Comparison of ENCODE assay signal across 19 cellular contexts in genomic region chr1:170700842-170701305, GRCh38. TPM values are rescaled to one million over a fixed set of nuclear protein-coding genes. Genes with fewer than 3 reads are reported as not detected.
DNase-seq lines count a peak whose midpoint lies in the region; ATAC-seq and TF ChIP-seq lines count a peak whose summit lies in the region.
"Had no signal": no experiment of that assay in that cellular context is flagged by ENCODE, and none has a peak within 500 bp of the region (broad histone marks: within the 10 kb centered on the region; RNA-seq: fewer than 3 reads in every experiment).

No MANE protein-coding gene starts in this region.

- ATAC-seq in activated T-cell treated with anti-CD3 and anti-CD28 coated beads, Interleukin-2, amount 50 U/mL, for 72 hours (replicated peaks in 1 of 2), result no peak
- ATAC-seq in stimulated activated naive B cell treated with anti-CD40 and anti-IgM and Interleukin-4, amounts not matched to agents 10 μg/mL and 1 μg/mL and 100 μg/mL, for 72 hours (replicated peaks), result no peak
- ATAC-seq: activated T-helper 17 cell treated with anti-CD3 and anti-CD28 coated beads, Interleukin-2, amount 50 U/mL, for 72 hours had no signal

- TF ChIP-seq EP300 in suprapubic skin (IDR thresholded peaks at IDR 0.05), result no peak

- 50% methylated on average over 1 of the region's 1 CpG for WGBS in suprapubic skin

- peaks cover 17% of the 10 kb centered on the region for H3K27me3 Mint-ChIP-seq in activated T-cell treated with anti-CD3 and anti-CD28 coated beads, Interleukin-2, amount 50 U/mL, for 72 hours (ENCODE audit: low read depth)
- peaks cover 19% of the 10 kb centered on the region for H3K27me3 Mint-ChIP-seq in activated T-cell treated with anti-CD3 and anti-CD28 coated beads, Interleukin-2, amount 50 U/mL, for 24 hours
- H3K27me3 Mint-ChIP-seq in stimulated activated naive B cell treated with anti-CD40 and anti-IgM and Interleukin-4, amounts not matched to agents 10 μg/mL and 1 μg/mL and 100 μg/mL, for 72 hours, result peaks cover 4 to 12% of the 10 kb centered on the region in 2 donors

- peak overlapping the region; percentile 49 for H3K27ac Mint-ChIP-seq in activated T-cell treated with anti-CD3 and anti-CD28 coated beads, Interleukin-2, amount 50 U/mL, for 72 hours
- H3K27ac Mint-ChIP-seq in activated T-cell treated with anti-CD3 and anti-CD28 coated beads, Interleukin-2, amount 50 U/mL, for 24 hours, result no peak overlapping the region
- H3K27ac Mint-ChIP-seq in stimulated activated naive B cell treated with anti-CD40 and anti-IgM and Interleukin-4, amounts not matched to agents 10 μg/mL and 1 μg/mL and 100 μg/mL, for 72 hours, result no peak overlapping the region
- H3K27ac Mint-ChIP-seq: activated CD4-positive, alpha-beta memory T cell treated with anti-CD3 and anti-CD28 coated beads for 36 hours; activated T-helper 17 cell treated with anti-CD3 and anti-CD28 coated beads, Interleukin-2, amount 50 U/mL, for 72 hours; CD4-positive, alpha-beta memory T cell had no signal

- no peak overlapping the region for H3K4me3 Mint-ChIP-seq in activated T-cell treated with anti-CD3 and anti-CD28 coated beads, Interleukin-2, amount 50 U/mL, for 72 hours
- no peak overlapping the region for H3K4me3 Mint-ChIP-seq in activated T-cell treated with anti-CD3 and anti-CD28 coated beads, Interleukin-2, amount 50 U/mL, for 24 hours
- H3K4me3 Mint-ChIP-seq in stimulated activated naive B cell treated with anti-CD40 and anti-IgM and Interleukin-4, amounts not matched to agents 10 μg/mL and 1 μg/mL and 100 μg/mL, for 72 hours, result no peak overlapping the region
- H3K4me3 Mint-ChIP-seq: activated CD4-positive, alpha-beta memory T cell treated with anti-CD3 and anti-CD28 coated beads for 36 hours; activated T-helper 17 cell treated with anti-CD3 and anti-CD28 coated beads, Interleukin-2, amount 50 U/mL, for 72 hours; CD4-positive, alpha-beta memory T cell had no signal

- H3K27me3 ChIP-seq in suprapubic skin, result no peaks in the 10 kb centered on the region

- no peaks in the 10 kb centered on the region for H3K9me3 ChIP-seq in suprapubic skin

- peak overlapping the region; percentile 59 for H3K27ac ChIP-seq in suprapubic skin

- H3K4me1 Mint-ChIP-seq in activated T-cell treated with anti-CD3 and anti-CD28 coated beads, Interleukin-2, amount 50 U/mL, for 72 hours (ENCODE audit: low read depth), result no peaks in the 10 kb centered on the region
- H3K4me1 Mint-ChIP-seq in activated T-cell treated with anti-CD3 and anti-CD28 coated beads, Interleukin-2, amount 50 U/mL, for 24 hours (ENCODE audit: low read depth), result no peaks in the 10 kb centered on the region
- H3K4me1 Mint-ChIP-seq in stimulated activated naive B cell treated with anti-CD40 and anti-IgM and Interleukin-4, amounts not matched to agents 10 μg/mL and 1 μg/mL and 100 μg/mL, for 72 hours, result no peaks in the 10 kb centered on the region
- H3K4me1 Mint-ChIP-seq: activated T-helper 17 cell treated with anti-CD3 and anti-CD28 coated beads, Interleukin-2, amount 50 U/mL, for 72 hours; CD4-positive, alpha-beta memory T cell had no signal

- no peak for TF ChIP-seq POLR2A in suprapubic skin (IDR thresholded peaks at IDR 0.05)

- TF ChIP-seq CTCF in foreskin fibroblast (IDR thresholded peaks at IDR 0.05; ENCODE audit: low read depth, low read length) (no peak), suprapubic skin (IDR thresholded peaks at IDR 0.05) (no peak)

- no peaks in the 10 kb centered on the region for H3K9me3 Mint-ChIP-seq in activated T-cell treated with anti-CD3 and anti-CD28 coated beads, Interleukin-2, amount 50 U/mL, for 72 hours
- no peaks in the 10 kb centered on the region for H3K9me3 Mint-ChIP-seq in activated T-cell treated with anti-CD3 and anti-CD28 coated beads, Interleukin-2, amount 50 U/mL, for 24 hours
- H3K9me3 Mint-ChIP-seq in stimulated activated naive B cell treated with anti-CD40 and anti-IgM and Interleukin-4, amounts not matched to agents 10 μg/mL and 1 μg/mL and 100 μg/mL, for 72 hours, result no peaks in the 10 kb centered on the region
- H3K9me3 Mint-ChIP-seq: activated CD4-positive, alpha-beta memory T cell treated with anti-CD3 and anti-CD28 coated beads for 36 hours; activated T-helper 17 cell treated with anti-CD3 and anti-CD28 coated beads, Interleukin-2, amount 50 U/mL, for 72 hours had no signal

- no peak overlapping the region for H3K4me3 ChIP-seq in foreskin fibroblast (ENCODE audit: low read depth in 1 of 2, low read length in 2 of 2)
- no peak overlapping the region for H3K4me3 ChIP-seq in suprapubic skin

- H3K36me3 ChIP-seq in suprapubic skin, result no peaks in the 10 kb centered on the region

- H3K36me3 Mint-ChIP-seq in activated T-cell treated with anti-CD3 and anti-CD28 coated beads, Interleukin-2, amount 50 U/mL, for 72 hours (ENCODE audit: insufficient read depth in 2 of 2), result no peaks in the 10 kb centered on the region
- H3K36me3 Mint-ChIP-seq in activated T-cell treated with anti-CD3 and anti-CD28 coated beads, Interleukin-2, amount 50 U/mL, for 24 hours (ENCODE audit: low read depth), result no peaks in the 10 kb centered on the region
- no peaks in the 10 kb centered on the region for H3K36me3 Mint-ChIP-seq in stimulated activated naive B cell treated with anti-CD40 and anti-IgM and Interleukin-4, amounts not matched to agents 10 μg/mL and 1 μg/mL and 100 μg/mL, for 72 hours
- H3K36me3 Mint-ChIP-seq: activated CD4-positive, alpha-beta memory T cell treated with anti-CD3 and anti-CD28 coated beads for 36 hours; CD4-positive, alpha-beta memory T cell had no signal

- no peak for DNase-seq in activated T-cell treated with anti-CD3 and anti-CD28 coated beads, Interleukin-2, amount 50 U/mL, for 72 hours
- DNase-seq in activated T-cell treated with anti-CD3 and anti-CD28 coated beads, Interleukin-2, amount 50 U/mL, for 24 hours, result no peak
- DNase-seq in amniotic stem cell (lab: John Stamatoyannopoulos, UW) (peak; percentile 41), foreskin fibroblast (peak; percentile 33 to 62), suprapubic skin (ENCODE audit: low spot score in 2 of 2) (no peak), NCI-H510A (lab: John Stamatoyannopoulos, UW) (no peak)
- DNase-seq in activated CD8-positive, alpha-beta memory T cell treated with anti-CD3 and anti-CD28 coated beads for 24 hours, result no peak
- DNase-seq in stimulated activated naive B cell treated with anti-CD40 and anti-IgM and Interleukin-4, amounts not matched to agents 10 μg/mL and 1 μg/mL and 100 μg/mL, for 72 hours, result no peak
- DNase-seq: 8988T; activated CD4-positive, alpha-beta memory T cell treated with anti-CD3 and anti-CD28 coated beads for 36 hours; amygdala; CD4-positive, alpha-beta memory T cell; effector memory CD4-positive, alpha-beta T cell; islet precursor cell; KBM-7; nucleus accumbens; SIG-M5 had no signal

- H3K4me1 ChIP-seq in suprapubic skin, result peaks cover 40% of the 10 kb centered on the region

RNA-seq across cellular contexts. Expression of gene PRRX1, which starts 36.9 kb away (rescaled TPM):
- not detected for total RNA-seq in activated T-cell treated with anti-CD3 and anti-CD28 coated beads, Interleukin-2, amount 50 U/mL, for 72 hours
- total RNA-seq in suprapubic skin, result 10 to 100 TPM; 14.7 to 32.5 (median 23.5) TPM
- total RNA-seq: activated CD4-positive, alpha-beta memory T cell treated with anti-CD3 and anti-CD28 coated beads for 36 hours; activated T-helper 17 cell treated with anti-CD3 and anti-CD28 coated beads, Interleukin-2, amount 50 U/mL, for 72 hours; CD4-positive, alpha-beta memory T cell; mononuclear cell had no signal

Comparison
In these comparisons a context has a peak if more than half of its experiments do, and no peak if none do; other contexts are left out.
1. DNase-seq: peak in amniotic stem cell (single experiment) and foreskin fibroblast (2 of 2); none in activated T-cell treated with anti-CD3 and anti-CD28 coated beads, Interleukin-2, amount 50 U/mL, for 72 hours (0 of 2), activated T-cell treated with anti-CD3 and anti-CD28 coated beads, Interleukin-2, amount 50 U/mL, for 24 hours (single experiment), suprapubic skin (0 of 2), activated CD8-positive, alpha-beta memory T cell treated with anti-CD3 and anti-CD28 coated beads for 24 hours (single experiment), stimulated activated naive B cell treated with anti-CD40 and anti-IgM and Interleukin-4, amounts not matched to agents 10 μg/mL and 1 μg/mL and 100 μg/mL, for 72 hours (single experiment) and NCI-H510A (single experiment).
2. RNA of gene PRRX1, which starts 36.9 kb away (total RNA-seq): 14.7 to 32.5 TPM in suprapubic skin; not detected in activated T-cell treated with anti-CD3 and anti-CD28 coated beads, Interleukin-2, amount 50 U/mL, for 72 hours; every median in the first group is over 10 times any median in the second.